22 cellular contexts compared by ENCODE assay signal in the genomic region with DNA sequence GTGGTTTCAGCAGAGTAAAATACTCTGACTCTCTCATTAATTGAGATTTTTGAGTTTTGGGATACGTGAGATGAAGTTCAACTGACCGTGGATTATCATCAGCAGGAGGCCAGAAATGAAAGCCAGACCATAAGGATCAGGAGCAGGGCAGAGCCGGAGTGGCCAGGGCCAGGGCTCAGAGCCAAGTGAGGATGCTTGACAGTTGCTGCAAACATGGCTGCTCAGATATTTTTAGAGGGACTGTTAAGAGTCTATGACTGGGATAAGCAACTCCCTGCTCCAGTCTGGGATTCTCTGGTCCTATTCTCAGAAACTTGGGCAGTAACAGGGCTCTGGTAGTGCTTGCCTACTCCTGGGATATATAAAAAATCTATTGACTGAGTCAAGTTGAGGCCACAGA. TPM values are rescaled to one million over a fixed set of nuclear protein-coding genes. Genes with fewer than 3 reads are reported as not detected.
"Had no signal": no experiment of that assay in that cellular context is flagged by ENCODE, and none has a peak within 500 bp of the region (broad histone marks: within the 10 kb centered on the region; RNA-seq: fewer than 3 reads in every experiment).

No MANE protein-coding gene starts in this region.

- H3K27me3 ChIP-seq: body of pancreas, right lobe of liver, upper lobe of right lung had no signal

- H3K9me3 ChIP-seq: body of pancreas, gastroesophageal sphincter, prostate gland, right lobe of liver, spleen, thoracic aorta, upper lobe of right lung had no signal

- DNase-seq: activated B cell treated with CpG ODN at 0.5 μM for 24 hours; activated CD4-positive, alpha-beta memory T cell treated with anti-CD3 and anti-CD28 coated beads, Interleukin-2, amount 10 ng/mL, durations not matched to agents 7 days and 5 days; activated CD4-positive, alpha-beta T cell treated with anti-CD3 and anti-CD28 coated beads for 48 hours; activated CD8-positive, alpha-beta memory T cell treated with anti-CD3 and anti-CD28 coated beads, Interleukin-2, amount 10 ng/mL, durations not matched to agents 7 days and 5 days; activated naive CD4-positive, alpha-beta T cell; activated naive CD8-positive, alpha-beta T cell treated with anti-CD3 and anti-CD28 coated beads for 36 hours; amygdala; body of pancreas; cortex of kidney; effector CD4-positive, alpha-beta T cell; midbrain; right lobe of liver; spleen; stimulated activated CD4-positive, alpha-beta T cell treated with anti-CD3 and anti-CD28 coated beads, Interleukin-4, amount 100 ng/mL, for 4 hours; upper lobe of right lung had no signal

- H3K27ac ChIP-seq: body of pancreas, gastroesophageal sphincter, prostate gland, right lobe of liver, spleen, thoracic aorta, upper lobe of right lung had no signal

- H3K4me1 ChIP-seq: body of pancreas, gastroesophageal sphincter, prostate gland, right lobe of liver, spleen, upper lobe of right lung had no signal

- ATAC-seq: activated CD8-positive, alpha-beta memory T cell treated with anti-CD3 and anti-CD28 coated beads, Interleukin-2, amount 10 ng/mL, durations not matched to agents 7 days and 5 days; activated T-helper 17 cell treated with anti-CD3 and anti-CD28 coated beads, Interleukin-2, amount 50 U/mL, for 72 hours; body of pancreas; gastroesophageal sphincter; right lobe of liver; stimulated activated memory B cell treated with anti-CD40 and anti-IgM and Interleukin-4, amounts not matched to agents 10 μg/mL and 1 μg/mL and 100 μg/mL, for 72 hours; upper lobe of right lung had no signal

- H3K36me3 ChIP-seq: gastroesophageal sphincter, prostate gland, right lobe of liver, spleen, thoracic aorta, upper lobe of right lung had no signal

- H3K4me3 ChIP-seq: body of pancreas, gastroesophageal sphincter, prostate gland, right lobe of liver, spleen, thoracic aorta, upper lobe of right lung had no signal

RNA-seq across cellular contexts. Expression of a gene that starts 17.6 kb away (rescaled TPM):
- total RNA-seq: activated B cell treated with CpG ODN at 0.5 μM for 24 hours; activated CD4-positive, alpha-beta memory T cell treated with anti-CD3 and anti-CD28 coated beads, Interleukin-2, amount 10 ng/mL, durations not matched to agents 7 days and 5 days; activated CD8-positive, alpha-beta memory T cell treated with anti-CD3 and anti-CD28 coated beads, Interleukin-2, amount 10 ng/mL, durations not matched to agents 7 days and 5 days; activated naive CD8-positive, alpha-beta T cell treated with anti-CD3 and anti-CD28 coated beads for 36 hours; activated T-helper 17 cell treated with anti-CD3 and anti-CD28 coated beads, Interleukin-2, amount 50 U/mL, for 72 hours; SK-MEL-5; T-helper 2 cell treated with Interferon-gamma antibody and Interleukin-4, amounts not matched to agents 100 ng/mL and 5 ng/mL, for 36 hours had no signal
